10 cellular contexts compared by ENCODE assay signal in genomic region chr12:22459872-22460490, GRCh38.
A peak's percentile ranks its signal among the peaks of the same experiment; 100 is the strongest.
DNase-seq lines count a peak whose midpoint lies in the region; ATAC-seq and TF ChIP-seq lines count a peak whose summit lies in the region.
"Had no signal": no experiment of that assay in that cellular context is flagged by ENCODE, and none has a peak within 500 bp of the region (broad histone marks: within the 10 kb centered on the region; RNA-seq: fewer than 3 reads in every experiment).

No MANE protein-coding gene starts in this region.

- peak in 1 of 2 experiments; percentile 58 for DNase-seq in Caco-2
- peak; percentile 53 for DNase-seq in KBM-7
- no peak for DNase-seq in RWPE2 (ENCODE audit: low spot score)
- DNase-seq in erythroblast (lab: John Stamatoyannopoulos, UW) = peak; percentile 64 to 65
- no peak for DNase-seq in NCI-H187 treated with DMSO at 0.1 percent for 48 hours (lab: John Stamatoyannopoulos, UW)
- DNase-seq in activated T-cell treated with anti-CD3 and anti-CD28 coated beads, Interleukin-2, amount 50 U/mL, for 48 hours = no peak

- peak; percentile 83 for ATAC-seq in GM18909 (IDR thresholded peaks at IDR 0.05; ENCODE audit: poor library complexity, unreplicated experiment)
- ATAC-seq in RWPE2 (ENCODE audit: low read depth) = no peak

- no peaks in the 10 kb centered on the region for H3K9me3 Mint-ChIP-seq in Caco-2 (ENCODE audit: unreplicated experiment)
- no peaks in the 10 kb centered on the region for H3K9me3 Mint-ChIP-seq in nephron
- H3K9me3 Mint-ChIP-seq: naive thymus-derived CD8-positive, alpha-beta T cell had no signal

- H3K36me3 Mint-ChIP-seq in Caco-2 (ENCODE audit: insufficient read depth, unreplicated experiment) = peaks cover 6% of the 10 kb centered on the region
- H3K36me3 Mint-ChIP-seq in nephron (ENCODE audit: low read depth) = no peaks in the 10 kb centered on the region

- BruUV-seq in Caco-2 (replicated peaks; lab: Mats Ljungman, UMichigan) = no TSS peak

- CTCF ChIA-PET in Caco-2 (lab: Charles Lee) = interaction anchor here (0.6 to 1.7 kb wide), 10 partner anchors 9 to 812 kb away, joined by 3 to 9 read pairs (median 3); partner anchors contain the start of gene C2CD5

- intact Hi-C loops in Caco-2 (cut with micrococcal nuclease; ENCODE audit: unreplicated experiment) = loop anchor here (1.0 kb wide), 1 partner anchor 377 kb away; no protein-coding TSS in a partner anchor

- H3K36me3 ChIP-seq in Caco-2 (ENCODE audit: control insufficient read depth, insufficient read depth, low read length) (no peaks in the 10 kb centered on the region; the same call in 1 of the 2 replicates), RWPE2 (ENCODE audit: low read depth) (no peaks in the 10 kb centered on the region)

- H3K4me1 Mint-ChIP-seq in Caco-2 (ENCODE audit: low read depth, unreplicated experiment) (no peaks in the 10 kb centered on the region), nephron (peaks cover 3% of the 10 kb centered on the region)

- TF ChIP-seq CTCF in Caco-2 (IDR thresholded peaks at IDR 0.05; ENCODE audit: insufficient read depth in 1 of 2, low read depth in 1 of 2, low read length in 1 of 2, severe bottlenecking in 1 of 2, unreplicated experiment in 1 of 2) = peak; percentile 78 to 82
- TF ChIP-seq CTCF in RWPE2 (IDR thresholded peaks at IDR 0.05; ENCODE audit: poor library complexity, severe bottlenecking) = peak; percentile 53
- peak; percentile 51 to 64 (median 61) for TF ChIP-seq CTCF in nephron (IDR thresholded peaks at IDR 0.05; ENCODE audit: unreplicated experiment in 3 of 3)

- H3K27me3 ChIP-seq in Caco-2 (replicated peaks; ENCODE audit: control insufficient read depth, insufficient read depth, low read length) = no peaks in the 10 kb centered on the region
- H3K27me3 ChIP-seq in RWPE2 (ENCODE audit: insufficient read depth, poor library complexity, severe bottlenecking) = no peaks in the 10 kb centered on the region
- H3K27me3 ChIP-seq: SJCRH30 had no signal

- POLR2A ChIA-PET in Caco-2 (lab: Charles Lee) = no interaction called here

- H3K27ac Mint-ChIP-seq in Caco-2 (ENCODE audit: unreplicated experiment) = no peak overlapping the region
- H3K27ac Mint-ChIP-seq in nephron = no peak overlapping the region

- no peaks in the 10 kb centered on the region for H3K27me3 Mint-ChIP-seq in Caco-2 (ENCODE audit: insufficient read depth, unreplicated experiment)
- peaks cover 4% of the 10 kb centered on the region for H3K27me3 Mint-ChIP-seq in nephron (ENCODE audit: low read depth)
- H3K27me3 Mint-ChIP-seq: naive thymus-derived CD8-positive, alpha-beta T cell had no signal

- in situ Hi-C loops in KBM-7 (cut with MboI; ENCODE audit: low pct_unique_long_range_greater_than_20kb, low sequenced_read_pairs) = no loop called here

- no peaks in the 10 kb centered on the region for H3K4me1 ChIP-seq in Caco-2
- no peaks in the 10 kb centered on the region for H3K4me1 ChIP-seq in RWPE2 (ENCODE audit: insufficient read depth, poor library complexity, severe bottlenecking)

- no peaks in the 10 kb centered on the region for H3K9me3 ChIP-seq in Caco-2
- H3K9me3 ChIP-seq in RWPE2 (ENCODE audit: severe bottlenecking) = no peaks in the 10 kb centered on the region
- H3K9me3 ChIP-seq: SJCRH30 had no signal

- no peak for TF ChIP-seq POLR2A in erythroblast (IDR thresholded peaks at IDR 0.05; ENCODE audit: low read length)

- H3K4me3 ChIP-seq in Caco-2 (ENCODE audit: low read depth, low read length) (no peak overlapping the region), RWPE2 (ENCODE audit: severe bottlenecking) (no peak overlapping the region)
- H3K4me3 ChIP-seq: SJCRH30 had no signal

- no peak overlapping the region for H3K4me3 Mint-ChIP-seq in Caco-2 (ENCODE audit: unreplicated experiment)
- H3K4me3 Mint-ChIP-seq in nephron = no peak overlapping the region
- H3K4me3 Mint-ChIP-seq: naive thymus-derived CD8-positive, alpha-beta T cell had no signal

- no peak overlapping the region for H3K27ac ChIP-seq in RWPE2 (ENCODE audit: poor library complexity, severe bottlenecking)
- H3K27ac ChIP-seq: SJCRH30 had no signal

Comparison
In these comparisons a context has a peak if more than half of its experiments do, and no peak if none do; other contexts are left out.
1. DNase-seq: peak in KBM-7 (single experiment) and erythroblast (2 of 2); none in RWPE2 (single experiment), NCI-H187 treated with DMSO at 0.1 percent for 48 hours (single experiment) and activated T-cell treated with anti-CD3 and anti-CD28 coated beads, Interleukin-2, amount 50 U/mL, for 48 hours (0 of 2).
2. Peak in every context shown above with its lines, with median percentiles within 50 percentile points of each other: CTCF ChIP-seq.